8 cellular contexts compared by ENCODE assay signal in genomic region chr4:139083533-139084424, GRCh38.
DNase-seq lines count a peak whose midpoint lies in the region; ATAC-seq, FAIRE-seq and TF ChIP-seq lines count a peak whose summit lies in the region.

No MANE protein-coding gene starts in this region.

- peaks cover 37% of the 10 kb centered on the region for H4K20me1 ChIP-seq in OCI-LY3 (ENCODE audit: insufficient read depth, low read length)

- peak; percentile 35 for TF ChIP-seq CTCF in OCI-LY3 (IDR thresholded peaks at IDR 0.05; ENCODE audit: low read depth, low read length)

- H2AFZ ChIP-seq in OCI-LY3 (ENCODE audit: low read depth, low read length) = peak overlapping the region; percentile 95; the same call in 1 of the 2 replicates

- H3K4me1 ChIP-seq in OCI-LY3 (ENCODE audit: low read length) (peaks cover 17% of the 10 kb centered on the region), muscle layer of duodenum (ENCODE audit: control insufficient read depth in 1 of 2, insufficient read depth in 2 of 2, low read length in 2 of 2) (peaks cover 14 to 38% of the 10 kb centered on the region in 2 donors)

- H3K27ac ChIP-seq in OCI-LY3 (ENCODE audit: low read length) = peak overlapping the region; percentile 89
- peak overlapping the region; percentile 99 for H3K27ac ChIP-seq in muscle layer of duodenum (ENCODE audit: low read length)

- peak; percentile 71 for FAIRE-seq in HTR-8/SVneo (lab: Jason Lieb, UNC)

- H3K9ac ChIP-seq in OCI-LY3 (ENCODE audit: low read length) = peak overlapping the region; percentile 95

- H3K9me3 ChIP-seq in OCI-LY3 (ENCODE audit: insufficient read depth, low read length) (no peaks in the 10 kb centered on the region), muscle layer of duodenum (ENCODE audit: control insufficient read depth in 1 of 2, low read length in 2 of 2) (no peaks in the 10 kb centered on the region)

- H3K27me3 ChIP-seq in OCI-LY3 (ENCODE audit: low read depth, low read length) = no peaks in the 10 kb centered on the region
- H3K27me3 ChIP-seq in muscle layer of duodenum (ENCODE audit: low read depth, low read length) = no peaks in the 10 kb centered on the region

- H3K4me3 ChIP-seq in OCI-LY3 (ENCODE audit: low read length) (peak overlapping the region; percentile 87), muscle layer of duodenum (ENCODE audit: low read depth in 1 of 2, low read length in 2 of 2) (peak overlapping the region; percentile 69 to 98)

- ATAC-seq in GM21367 (IDR thresholded peaks at IDR 0.05; ENCODE audit: unreplicated experiment) = peak; percentile 48
- ATAC-seq in esophagus mucosa = peak; percentile 86

- peak; percentile 95 for DNase-seq in DMS 273 (lab: John Stamatoyannopoulos, UW; ENCODE audit: unreplicated experiment)
- DNase-seq in HTR-8/SVneo (ENCODE audit: insufficient read length, low spot score) = peak; percentile 68
- peak; percentile 83 for DNase-seq in activated T-cell treated with anti-CD3 and anti-CD28 coated beads for 48 hours (ENCODE audit: low read depth)
- DNase-seq in stimulated activated CD8-positive, alpha-beta memory T cell treated with anti-CD3 and anti-CD28 coated beads, Interleukin-7, amount 100 ng/mL, for 24 hours (ENCODE audit: low read depth) = peak; percentile 65

- H3K4me2 ChIP-seq in OCI-LY3 (ENCODE audit: low read length) = peak overlapping the region; percentile 84

- peaks cover 52% of the 10 kb centered on the region for H3K79me2 ChIP-seq in OCI-LY3 (ENCODE audit: low read length)

- peaks cover 6% of the 10 kb centered on the region for H3K36me3 ChIP-seq in OCI-LY3 (replicated peaks; ENCODE audit: low read depth, low read length)
- no peaks in the 10 kb centered on the region for H3K36me3 ChIP-seq in muscle layer of duodenum (ENCODE audit: control insufficient read depth in 1 of 2, insufficient read depth in 2 of 2, low read length in 2 of 2)

Comparison
In these comparisons a context has a peak if more than half of its experiments do, and no peak if none do; other contexts are left out.
1. Peak in every context shown above with its lines: DNase-seq, ATAC-seq, H3K4me3 ChIP-seq and H3K27ac ChIP-seq.